ENCODE assay signal across 8 cellular contexts in the genomic region with DNA sequence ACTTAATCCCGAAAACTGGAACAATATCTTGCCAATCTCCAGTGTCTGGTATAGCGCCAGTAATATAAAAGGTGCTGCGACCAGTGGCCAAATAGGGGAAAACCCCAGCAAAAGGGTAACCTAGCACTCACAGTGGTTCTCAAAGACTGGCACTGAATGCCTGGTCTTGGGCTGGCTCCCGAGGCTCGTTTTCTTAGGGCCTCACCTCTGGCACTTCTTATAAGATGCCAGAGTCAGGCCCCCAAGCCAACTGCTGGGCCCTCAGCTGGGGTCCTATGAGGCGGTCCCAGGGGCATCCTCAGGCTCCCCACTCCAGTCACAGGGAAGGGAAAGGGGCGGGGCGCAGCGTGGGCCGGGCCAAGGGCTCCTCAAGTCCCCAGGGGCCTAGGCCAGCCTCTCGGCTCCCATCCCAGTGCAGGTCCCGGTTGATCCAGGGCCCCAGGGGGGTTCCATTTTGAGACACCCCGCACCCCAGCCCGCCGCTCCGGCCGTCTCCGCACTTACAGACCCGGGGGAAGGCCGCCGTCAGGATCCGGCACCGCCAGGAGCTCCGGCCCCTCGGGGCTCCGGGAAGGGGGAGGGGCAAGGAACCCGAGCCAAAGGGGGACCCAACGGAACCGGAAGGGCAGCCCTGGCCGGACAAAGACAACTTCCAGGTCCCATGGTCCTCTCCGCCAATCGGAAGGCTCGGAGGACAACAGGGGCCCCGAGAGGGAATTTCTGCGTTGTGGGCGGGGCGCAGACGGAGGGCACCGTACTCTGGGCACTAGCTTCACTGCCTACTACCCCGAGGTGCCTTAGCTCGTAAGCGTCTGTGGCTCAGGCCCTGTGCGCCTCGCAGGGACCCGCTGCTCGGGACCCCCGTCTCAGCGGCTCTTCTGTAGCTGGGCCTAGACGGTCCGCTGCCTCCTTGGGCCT. TPM values are rescaled to one million over a fixed set of nuclear protein-coding genes. Genes with fewer than 3 reads are reported as not detected.
A peak's percentile ranks its signal among the peaks of the same experiment; 100 is the strongest.
DNase-seq lines count a peak whose midpoint lies in the region; ATAC-seq and TF ChIP-seq lines count a peak whose summit lies in the region.

Gene ZBTB26, minus strand, starts transcription at position 580 of the 918 bp plus-strand sequence. CDS start 11,578 bp downstream, outside the sequence.

- H3K9ac ChIP-seq in duodenal mucosa (ENCODE audit: low read depth in 1 of 2, low read length in 2 of 2): peak within 1 kb of the TSS; percentile 71 to 75

- H3K27ac ChIP-seq in CD4-positive, CD25-positive, alpha-beta regulatory T cell (ENCODE audit: insufficient read depth, low read length, poor library complexity, severe bottlenecking): peak within 1 kb of the TSS; percentile 91
- H3K27ac ChIP-seq in duodenal mucosa (ENCODE audit: low read depth, low read length): peak within 1 kb of the TSS; percentile 44
- peak within 1 kb of the TSS; percentile 86 for H3K27ac ChIP-seq in lower lobe of right lung

- H3K4me1 Mint-ChIP-seq in CD4-positive, CD25-positive, alpha-beta regulatory T cell: peaks cover 12 to 27% (median 19%) of the 10 kb centered on the region in 4 donors

- H3K27me3 ChIP-seq in CD4-positive, CD25-positive, alpha-beta regulatory T cell (ENCODE audit: control insufficient read depth, insufficient read depth, low read length): no peaks in the 10 kb centered on the region
- no peaks in the 10 kb centered on the region for H3K27me3 ChIP-seq in duodenal mucosa (ENCODE audit: control insufficient read depth in 1 of 2, insufficient read depth in 2 of 2, low read length in 2 of 2)
- H3K27me3 ChIP-seq in lower lobe of right lung (ENCODE audit: low read depth): no peaks in the 10 kb centered on the region

- H3K9me3 ChIP-seq in CD4-positive, CD25-positive, alpha-beta regulatory T cell (ENCODE audit: control insufficient read depth in 2 of 2, low read length in 2 of 2): no peaks in the 10 kb centered on the region
- no peaks in the 10 kb centered on the region for H3K9me3 ChIP-seq in duodenal mucosa (ENCODE audit: control insufficient read depth in 1 of 2, low read length in 2 of 2)
- no peaks in the 10 kb centered on the region for H3K9me3 ChIP-seq in lower lobe of right lung

- peak; percentile 93 to 97 for ATAC-seq in CD4-positive, CD25-positive, alpha-beta regulatory T cell (ENCODE audit: low read depth in 2 of 2)
- ATAC-seq in GM19438 (IDR thresholded peaks at IDR 0.05; ENCODE audit: low read depth, unreplicated experiment) (peak; percentile 93), HG03571 (IDR thresholded peaks at IDR 0.05; ENCODE audit: unreplicated experiment) (peak; percentile 94), lower lobe of right lung (peak; percentile 100)

- peak; percentile 82 to 91 (median 88) for DNase-seq in CD4-positive, CD25-positive, alpha-beta regulatory T cell
- DNase-seq in NCI-H774 (lab: John Stamatoyannopoulos, UW): peak; percentile 97
- DNase-seq in activated CD4-positive, alpha-beta T cell treated with anti-CD3 and anti-CD28 coated beads, Interleukin-2, amount 50 U/mL, for 48 hours: peak; percentile 93 to 95
- DNase-seq in lower lobe of right lung: peak; percentile 97
- DNase-seq in stimulated activated CD4-positive, alpha-beta T cell treated with anti-CD3 and anti-CD28 coated beads, TNF-alpha, amount 100 ng/mL, for 24 hours (ENCODE audit: low read depth in 3 of 3): peak; percentile 82 to 91 (median 85)

- H3K4me1 ChIP-seq in CD4-positive, CD25-positive, alpha-beta regulatory T cell (ENCODE audit: control insufficient read depth, insufficient read depth, low read length, poor library complexity, severe bottlenecking): peaks cover 29% of the 10 kb centered on the region
- H3K4me1 ChIP-seq in duodenal mucosa (ENCODE audit: control insufficient read depth in 1 of 2, insufficient read depth in 2 of 2, low read length in 2 of 2): peaks cover 14 to 21% of the 10 kb centered on the region in 2 donors
- H3K4me1 ChIP-seq in lower lobe of right lung: peaks cover 34% of the 10 kb centered on the region

- peak within 1 kb of the TSS in 2 of 3 donors; percentile 67 to 96 for H3K27ac Mint-ChIP-seq in CD4-positive, CD25-positive, alpha-beta regulatory T cell

- TF ChIP-seq CTCF in lower lobe of right lung (IDR thresholded peaks at IDR 0.05): no peak

- H3K27me3 Mint-ChIP-seq in CD4-positive, CD25-positive, alpha-beta regulatory T cell: no peaks in the 10 kb centered on the region

- intact Hi-C loops in lower lobe of right lung (cut with DNase I): no loop called here

- no peaks in the 10 kb centered on the region for H3K36me3 Mint-ChIP-seq in CD4-positive, CD25-positive, alpha-beta regulatory T cell

- peak within 1 kb of the TSS in 1 of 4 donors; percentile 98 for H3K4me3 Mint-ChIP-seq in CD4-positive, CD25-positive, alpha-beta regulatory T cell

- no peaks in the 10 kb centered on the region for H3K9me3 Mint-ChIP-seq in CD4-positive, CD25-positive, alpha-beta regulatory T cell

- no peaks in the 10 kb centered on the region for H3K36me3 ChIP-seq in CD4-positive, CD25-positive, alpha-beta regulatory T cell (ENCODE audit: control insufficient read depth, insufficient read depth, low read length)
- H3K36me3 ChIP-seq in duodenal mucosa (ENCODE audit: control insufficient read depth in 1 of 2, insufficient read depth in 2 of 2, low read length in 2 of 2): peaks cover under 1% of the 10 kb centered on the region in 2 donors
- H3K36me3 ChIP-seq in lower lobe of right lung: peaks cover 2% of the 10 kb centered on the region

- peak within 1 kb of the TSS; percentile 96 for H3K4me3 ChIP-seq in CD4-positive, CD25-positive, alpha-beta regulatory T cell (ENCODE audit: low read depth, low read length)
- H3K4me3 ChIP-seq in duodenal mucosa (ENCODE audit: low read depth in 1 of 2, low read length in 2 of 2): peak within 1 kb of the TSS; percentile 85 to 89
- peak within 1 kb of the TSS; percentile 84 for H3K4me3 ChIP-seq in lower lobe of right lung

RNA-seq across cellular contexts. Expression of gene ZBTB26, which starts in this region (rescaled TPM):
- 5.9 TPM for total RNA-seq in CD4-positive, CD25-positive, alpha-beta regulatory T cell
- polyA plus RNA-seq in CD4-positive, CD25-positive, alpha-beta regulatory T cell: 1 to 10 TPM in 2 of 4 donors, under 1 TPM in 2; 0.70 to 1.4 (median 1.1) TPM
- 7.2 TPM for total RNA-seq in lower lobe of right lung

Comparison
In these comparisons a context has a peak if more than half of its experiments do, and no peak if none do; other contexts are left out.
1. Peak in every context shown above with its lines: DNase-seq, ATAC-seq, H3K4me3 ChIP-seq and H3K27ac ChIP-seq.